In genomic region chr6:678515-678914, GRCh38 we compare ENCODE assay signal across 27 cellular contexts. TPM values are rescaled to one million over a fixed set of nuclear protein-coding genes. Genes with fewer than 3 reads are reported as not detected.
"Had no signal": no experiment of that assay in that cellular context is flagged by ENCODE, and none has a peak within 500 bp of the region (broad histone marks: within the 10 kb centered on the region; RNA-seq: fewer than 3 reads in every experiment).

No MANE protein-coding gene starts in this region.

- H3K4me2 ChIP-seq: SK-N-SH had no signal

- H3K4me3 Mint-ChIP-seq: activated CD4-positive, alpha-beta T cell treated with anti-CD3 and anti-CD28 coated beads for 36 hours; activated CD8-positive, alpha-beta memory T cell treated with anti-CD3 and anti-CD28 coated beads, Interleukin-2, amount 10 ng/mL, durations not matched to agents 7 days and 5 days; activated naive CD4-positive, alpha-beta T cell treated with anti-CD3 and anti-CD28 coated beads, Interleukin-2, amount 50 U/mL, for 24 hours; activated T-cell treated with anti-CD3 and anti-CD28 coated beads, Interleukin-2, amount 50 U/mL, for 24 hours; activated T-helper 1 cell treated with anti-CD3 and anti-CD28 coated beads, Interleukin-12 subunit alpha, Interleukin-12 subunit beta, Interleukin-2, Interleukin-4 antibody, amounts not matched to agents 30 ng/mL and 10 ng/mL and 1 ng/mL, durations not matched to agents 14 hours and 24 hours and 36 hours; brain; central memory CD8-positive, alpha-beta T cell had no signal

- H3K4me1 ChIP-seq: ascending aorta had no signal

- H3K9me3 ChIP-seq: ascending aorta, SK-N-SH had no signal

- H3K4me3 ChIP-seq: ascending aorta had no signal

- H3K27me3 Mint-ChIP-seq: activated CD4-positive, alpha-beta T cell treated with anti-CD3 and anti-CD28 coated beads for 36 hours; activated CD8-positive, alpha-beta memory T cell treated with anti-CD3 and anti-CD28 coated beads, Interleukin-2, amount 10 ng/mL, durations not matched to agents 7 days and 5 days; activated naive CD4-positive, alpha-beta T cell treated with anti-CD3 and anti-CD28 coated beads, Interleukin-2, amount 50 U/mL, for 24 hours; activated T-cell treated with anti-CD3 and anti-CD28 coated beads, Interleukin-2, amount 50 U/mL, for 24 hours; central memory CD8-positive, alpha-beta T cell had no signal

- DNase-seq: activated CD4-positive, alpha-beta T cell treated with anti-CD3 and anti-CD28 coated beads for 36 hours; activated CD4-positive, alpha-beta T cell treated with anti-CD3 and anti-CD28 coated beads, Interleukin-2, amount 50 U/mL, for 4 hours; activated CD8-positive, alpha-beta memory T cell treated with anti-CD3 and anti-CD28 coated beads, Interleukin-2, amount 10 ng/mL, durations not matched to agents 7 days and 5 days; activated effector memory CD4-positive, alpha-beta T cell treated with Interleukin-2 at 50 U/mL for 16 hours; activated naive CD4-positive, alpha-beta T cell; activated T-cell treated with anti-CD3 and anti-CD28 coated beads, Interleukin-2, amount 50 U/mL, for 24 hours; amniotic stem cell; KG1; NCI-H1092; NCI-H1417; NCI-H1930; NCI-H2107; NCI-H2171 treated with DMSO at 0.1 percent for 48 hours; NCI-H226; NCI-H526; NCI-H82; OCI-M1; RPMI8226; SK-N-SH; T-helper 1 cell had no signal

- H3K9ac ChIP-seq: SK-N-SH had no signal

- H3K27me3 ChIP-seq: ascending aorta had no signal

- H3K36me3 ChIP-seq: ascending aorta had no signal

- H3K27ac ChIP-seq: ascending aorta, VCaP had no signal

- H3K9me3 Mint-ChIP-seq: activated naive CD4-positive, alpha-beta T cell treated with anti-CD3 and anti-CD28 coated beads, Interleukin-2, amount 50 U/mL, for 24 hours; activated T-cell treated with anti-CD3 and anti-CD28 coated beads, Interleukin-2, amount 50 U/mL, for 24 hours; activated T-helper 1 cell treated with anti-CD3 and anti-CD28 coated beads, Interleukin-12 subunit alpha, Interleukin-12 subunit beta, Interleukin-2, Interleukin-4 antibody, amounts not matched to agents 30 ng/mL and 10 ng/mL and 1 ng/mL, durations not matched to agents 14 hours and 24 hours and 36 hours; central memory CD8-positive, alpha-beta T cell had no signal

- H3K27ac Mint-ChIP-seq: activated CD4-positive, alpha-beta T cell treated with anti-CD3 and anti-CD28 coated beads for 36 hours; activated CD8-positive, alpha-beta memory T cell treated with anti-CD3 and anti-CD28 coated beads, Interleukin-2, amount 10 ng/mL, durations not matched to agents 7 days and 5 days; activated naive CD4-positive, alpha-beta T cell treated with anti-CD3 and anti-CD28 coated beads, Interleukin-2, amount 50 U/mL, for 24 hours; activated T-cell treated with anti-CD3 and anti-CD28 coated beads, Interleukin-2, amount 50 U/mL, for 24 hours; activated T-helper 1 cell treated with anti-CD3 and anti-CD28 coated beads, Interleukin-12 subunit alpha, Interleukin-12 subunit beta, Interleukin-2, Interleukin-4 antibody, amounts not matched to agents 30 ng/mL and 10 ng/mL and 1 ng/mL, durations not matched to agents 14 hours and 24 hours and 36 hours; brain had no signal

RNA-seq across cellular contexts. Expression of gene HUS1B, which starts 21.6 kb away (rescaled TPM):
- total RNA-seq: ascending aorta, Right ventricle myocardium inferior had no signal
